In genomic region chr1:10429868-10430215, GRCh38 we compare ENCODE assay signal across 9 cellular contexts. TPM values are rescaled to one million over a fixed set of nuclear protein-coding genes. Genes with fewer than 3 reads are reported as not detected.
DNase-seq lines count a peak whose midpoint lies in the region; ATAC-seq and TF ChIP-seq lines count a peak whose summit lies in the region.
"Had no signal": no experiment of that assay in that cellular context is flagged by ENCODE, and none has a peak within 500 bp of the region (broad histone marks: within the 10 kb centered on the region; RNA-seq: fewer than 3 reads in every experiment).

No MANE protein-coding gene starts in this region.

- H3K4me3 ChIP-seq in H7 (ENCODE audit: insufficient read depth, low read depth, low read length), result peak overlapping the region; percentile 87
- H3K4me3 ChIP-seq in WI38 (ENCODE audit: low read depth, low read length), result peak overlapping the region; percentile 76
- H3K4me3 ChIP-seq in skeletal muscle tissue (ENCODE audit: low read length in 3 of 3), result peak overlapping the region; percentile 57 to 96 (median 96)

- H3K27me3 ChIP-seq in H7 (ENCODE audit: control insufficient read depth, insufficient read depth, low read length), result no peaks in the 10 kb centered on the region
- no peaks in the 10 kb centered on the region for H3K27me3 ChIP-seq in skeletal muscle tissue (ENCODE audit: control insufficient read depth in 3 of 3, insufficient read depth in 3 of 3, low read length in 3 of 3)

- no peak for ATAC-seq in GM18867 (IDR thresholded peaks at IDR 0.05; ENCODE audit: unreplicated experiment)

- H3K36me3 ChIP-seq in H7 (replicated peaks; ENCODE audit: control insufficient read depth, insufficient read depth, low read length) (no peaks in the 10 kb centered on the region), skeletal muscle tissue (ENCODE audit: control insufficient read depth in 3 of 3, insufficient read depth in 3 of 3, low read length in 3 of 3) (no peaks in the 10 kb centered on the region)

- TF ChIP-seq CTCF in WI38 (IDR thresholded peaks at IDR 0.05; ENCODE audit: low read depth, low read length), result no peak

- H3K9ac ChIP-seq in skeletal muscle tissue (ENCODE audit: low read depth in 1 of 3, low read length in 3 of 3), result peak overlapping the region; percentile 45 to 78 (median 50)

- no peaks in the 10 kb centered on the region for H3K9me3 ChIP-seq in skeletal muscle tissue (ENCODE audit: control insufficient read depth in 3 of 3, low read length in 3 of 3)

- no peak overlapping the region for H3K27ac ChIP-seq in skeletal muscle tissue (ENCODE audit: low read depth, low read length)

- DNase-seq in COLO668 (lab: John Stamatoyannopoulos, UW; ENCODE audit: unreplicated experiment), result peak; percentile 57
- DNase-seq in H7, result no peak
- peak; percentile 24 for DNase-seq in hepatic stellate cell (ENCODE audit: low spot score)
- DNase-seq in NAMALWA (ENCODE audit: low spot score), result no peak
- no peak for DNase-seq in effector CD8-positive, alpha-beta T cell (lab: John Stamatoyannopoulos, UW)

- H3K4me1 ChIP-seq in skeletal muscle tissue (ENCODE audit: control insufficient read depth in 3 of 3, insufficient read depth in 3 of 3, low read length in 3 of 3), result peaks cover 15 to 21% (median 17%) of the 10 kb centered on the region in 3 donors

RNA-seq across cellular contexts. Expression of gene CENPS, which starts 0.4 kb away (rescaled TPM):
- 14.7 and 19.1 TPM in 2 replicates for total RNA-seq in H7 (2014; rRNA removed; shearing (Covaris generic))
- total RNA-seq in skeletal muscle tissue, result 2.6 TPM

RNA-seq across cellular contexts. Expression of gene CORT, which starts 20.0 kb away (rescaled TPM):
- 0.28 and 0.74 TPM in 2 replicates for total RNA-seq in H7 (2014; rRNA removed; shearing (Covaris generic))
- total RNA-seq in skeletal muscle tissue, result 0.52 TPM
- total RNA-seq: RPMI7951 had no signal

RNA-seq across cellular contexts. Expression of gene PGD, which starts 31.0 kb away (rescaled TPM):
- total RNA-seq in H7 (2014; rRNA removed; shearing (Covaris generic)), result 185 and 201 TPM in 2 replicates
- total RNA-seq in skeletal muscle tissue, result 59.5 TPM

RNA-seq across cellular contexts. Expression of gene DFFA, which starts 42.5 kb away (rescaled TPM):
- total RNA-seq in H7 (2014; rRNA removed; shearing (Covaris generic)), result 102 and 109 TPM in 2 replicates
- total RNA-seq in skeletal muscle tissue, result 15.1 TPM

RNA-seq across cellular contexts. Expression of gene PEX14, which starts 44.9 kb away (rescaled TPM):
- 58.5 and 59.5 TPM in 2 replicates for total RNA-seq in H7 (2014; rRNA removed; shearing (Covaris generic))
- total RNA-seq in skeletal muscle tissue, result 7.3 TPM

Comparison
In these comparisons a context has a peak if more than half of its experiments do, and no peak if none do; other contexts are left out.
1. DNase-seq: peak in COLO668 (single experiment) and hepatic stellate cell (single experiment); none in H7 (single experiment), NAMALWA (single experiment) and effector CD8-positive, alpha-beta T cell (single experiment).
2. Peak in every context shown above with its lines, with median percentiles within 50 percentile points of each other: H3K4me3 ChIP-seq.